In the genomic region with DNA sequence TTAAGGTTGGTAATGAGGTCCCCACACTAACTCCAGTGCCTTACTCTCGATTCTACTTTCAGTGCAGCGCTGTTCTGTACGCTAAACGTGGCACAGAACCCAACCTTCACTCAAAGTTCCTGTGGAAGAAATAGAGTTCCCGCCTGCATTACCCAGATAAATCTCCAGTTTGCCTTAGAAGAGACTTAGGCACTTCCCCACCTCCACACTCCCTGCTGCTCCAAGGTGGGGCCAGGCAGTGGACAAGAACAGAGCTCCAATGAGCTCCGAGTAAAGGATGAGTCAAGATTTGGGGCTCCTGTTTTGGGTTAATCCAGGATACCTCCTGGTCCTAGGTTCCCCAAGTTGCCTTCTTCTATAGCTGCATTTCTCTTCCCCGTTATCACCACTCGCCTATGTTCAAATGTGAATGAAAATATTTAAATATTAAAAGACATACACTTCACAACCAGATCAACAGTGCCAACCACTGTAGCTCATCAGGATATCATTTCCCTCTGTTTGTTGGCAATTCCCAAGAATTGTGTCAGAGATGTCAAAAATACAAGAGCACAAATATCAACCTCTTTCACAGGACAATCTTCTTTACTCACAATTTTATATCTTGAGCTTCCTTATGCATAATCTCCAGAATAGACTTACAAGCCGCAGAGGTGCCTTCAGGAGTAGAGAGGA, we compare ENCODE assay signal across 1 cellular context.
TF ChIP-seq lines count a peak whose summit lies in the region.

No MANE protein-coding gene starts in this region.

TF ChIP-seq in HCT116, 20 proteins besides CTCF, POLR2A, EP300 and RAD21:
- TF ChIP-seq YY1 (IDR thresholded peaks at IDR 0.05; ENCODE audit: extremely low read depth, insufficient replicate concordance, low read depth, low read length) (no peak), ZNF274 (IDR thresholded peaks at IDR 0.05; ENCODE audit: low read depth, low read length) (no peak), EGR1 (IDR thresholded peaks at IDR 0.05; ENCODE audit: low read depth) (no peak), EZH2 (IDR thresholded peaks at IDR 0.05) (no peak), SIN3A (IDR thresholded peaks at IDR 0.05; ENCODE audit: low read depth) (no peak), TCF7L2 (IDR thresholded peaks at IDR 0.05; ENCODE audit: borderline replicate concordance, extremely low read depth, insufficient read depth, insufficient read length) (no peak), ELF1 (IDR thresholded peaks at IDR 0.05; ENCODE audit: borderline replicate concordance, low read depth) (no peak), SRF (IDR thresholded peaks at IDR 0.05; ENCODE audit: low read depth) (no peak), CEBPB (IDR thresholded peaks at IDR 0.05; ENCODE audit: low read depth) (no peak), JUND (IDR thresholded peaks at IDR 0.05) (no peak), SP1 (IDR thresholded peaks at IDR 0.05; ENCODE audit: low read depth) (no peak)
- TF ChIP-seq, protein P1, sequence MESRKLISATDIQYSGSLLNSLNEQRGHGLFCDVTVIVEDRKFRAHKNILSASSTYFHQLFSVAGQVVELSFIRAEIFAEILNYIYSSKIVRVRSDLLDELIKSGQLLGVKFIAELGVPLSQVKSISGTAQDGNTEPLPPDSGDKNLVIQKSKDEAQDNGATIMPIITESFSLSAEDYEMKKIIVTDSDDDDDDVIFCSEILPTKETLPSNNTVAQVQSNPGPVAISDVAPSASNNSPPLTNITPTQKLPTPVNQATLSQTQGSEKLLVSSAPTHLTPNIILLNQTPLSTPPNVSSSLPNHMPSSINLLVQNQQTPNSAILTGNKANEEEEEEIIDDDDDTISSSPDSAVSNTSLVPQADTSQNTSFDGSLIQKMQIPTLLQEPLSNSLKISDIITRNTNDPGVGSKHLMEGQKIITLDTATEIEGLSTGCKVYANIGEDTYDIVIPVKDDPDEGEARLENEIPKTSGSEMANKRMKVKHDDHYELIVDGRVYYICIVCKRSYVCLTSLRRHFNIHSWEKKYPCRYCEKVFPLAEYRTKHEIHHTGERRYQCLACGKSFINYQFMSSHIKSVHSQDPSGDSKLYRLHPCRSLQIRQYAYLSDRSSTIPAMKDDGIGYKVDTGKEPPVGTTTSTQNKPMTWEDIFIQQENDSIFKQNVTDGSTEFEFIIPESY (IDR thresholded peaks at IDR 0.05; ENCODE audit: extremely low read depth, insufficient replicate concordance, low read length), result no peak
